In the genomic region with DNA sequence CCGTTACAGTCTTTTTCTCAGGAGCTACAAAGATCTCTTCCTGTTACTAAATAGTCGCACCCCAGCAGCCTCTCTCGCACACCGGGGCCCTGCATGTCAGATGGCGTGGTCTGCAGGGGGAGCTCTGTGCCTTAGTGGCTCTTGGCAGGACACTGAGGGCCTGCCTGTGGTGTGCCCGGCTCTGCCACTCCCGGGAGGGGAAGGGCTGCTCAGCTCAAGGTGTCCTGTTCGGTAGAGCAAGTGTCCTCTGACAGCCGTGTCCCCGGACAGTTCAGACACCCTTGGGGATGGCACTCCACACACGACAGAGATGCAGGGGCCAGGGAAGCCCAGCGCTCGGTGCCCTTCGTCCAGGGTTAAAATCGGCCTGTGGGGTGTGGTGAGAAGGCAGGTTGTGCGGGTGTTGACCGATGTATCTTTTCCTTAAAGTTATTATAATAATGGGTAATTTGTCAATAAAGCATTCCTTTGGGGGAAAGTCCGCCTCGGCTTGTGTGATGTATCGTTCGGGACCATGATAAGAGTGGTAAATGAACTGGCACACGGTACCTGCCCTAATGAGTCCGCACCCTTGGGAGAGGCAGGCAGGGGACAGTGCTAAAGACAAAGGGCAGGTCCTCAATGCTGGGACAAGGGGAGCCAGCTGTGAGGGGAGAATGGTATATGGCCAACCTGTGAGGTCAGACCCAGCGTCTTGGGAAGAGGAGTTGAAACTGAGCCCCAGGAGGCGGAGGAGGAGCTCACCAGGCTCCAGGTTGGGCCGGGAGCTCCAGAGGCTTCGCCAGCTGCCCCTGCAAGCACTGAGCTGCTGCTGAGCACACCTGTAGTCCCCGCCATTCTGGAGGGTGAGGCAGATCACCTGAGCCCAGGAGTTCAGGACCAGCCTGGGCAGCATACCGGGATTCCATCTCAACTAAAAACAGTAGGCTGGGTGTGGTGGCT, we compare ENCODE assay signal across 2 cellular contexts.
TF ChIP-seq lines count a peak whose summit lies in the region.

No MANE protein-coding gene starts in this region.

TF ChIP-seq in K562, 482 proteins besides CTCF, POLR2A, EP300 and RAD21:
- TF ChIP-seq POLR2G (IDR thresholded peaks at IDR 0.05; ENCODE audit: low read depth, low read length) (peak; percentile 35; the same call in 1 of the 2 replicates), BMI1 (IDR thresholded peaks at IDR 0.05; ENCODE audit: low read length) (no peak)

TF ChIP-seq in HEK293T, 16 proteins besides CTCF, POLR2A, EP300 and RAD21:
- no peak for TF ChIP-seq CTBP1 (IDR thresholded peaks at IDR 0.05; ENCODE audit: borderline replicate concordance)
- TF ChIP-seq LEF1 (IDR thresholded peaks at IDR 0.05; ENCODE audit: borderline replicate concordance): no peak
- TF ChIP-seq FOXK2 (IDR thresholded peaks at IDR 0.05): no peak
- no peak for TF ChIP-seq ELF4 (IDR thresholded peaks at IDR 0.05)
TF ChIP-seq in HEK293T: peak in this region for 0.
